1 cellular context compared by ENCODE assay signal in genomic region chr12:6092784-6093722, GRCh38.
A peak's percentile ranks its signal among the peaks of the same experiment; 100 is the strongest.
TF ChIP-seq lines count a peak whose summit lies in the region.

No MANE protein-coding gene starts in this region.

TF ChIP-seq in IMR-90, 13 proteins besides CTCF, POLR2A, EP300 and RAD21:
- TF ChIP-seq RCOR1 (IDR thresholded peaks at IDR 0.05; ENCODE audit: insufficient replicate concordance, low read length) (peak; percentile 65), CHD1 (IDR thresholded peaks at IDR 0.05; ENCODE audit: low read depth, low read length) (no peak), FOS (IDR thresholded peaks at IDR 0.05; ENCODE audit: low read depth, low read length) (peak; percentile 73), RFX5 (IDR thresholded peaks at IDR 0.05; ENCODE audit: low read depth, low read length) (no peak), MXI1 (IDR thresholded peaks at IDR 0.05; ENCODE audit: borderline replicate concordance, low read depth, low read length) (no peak), NFE2L2 (IDR thresholded peaks at IDR 0.05; ENCODE audit: low read depth, low read length) (no peak), SMC3 (IDR thresholded peaks at IDR 0.05; ENCODE audit: low read depth, low read length) (no peak), CEBPB (IDR thresholded peaks at IDR 0.05; ENCODE audit: low read depth, low read length) (no peak), USF2 (IDR thresholded peaks at IDR 0.05; ENCODE audit: low read depth, low read length) (no peak), MAFK (IDR thresholded peaks at IDR 0.05; ENCODE audit: low read depth, low read length) (no peak), MAZ (IDR thresholded peaks at IDR 0.05; ENCODE audit: borderline replicate concordance, low read depth, low read length) (no peak), ELK1 (IDR thresholded peaks at IDR 0.05; ENCODE audit: borderline replicate concordance, low read depth, low read length) (no peak), BHLHE40 (IDR thresholded peaks at IDR 0.05; ENCODE audit: low read depth, low read length) (peak; percentile 55; the same call in 1 of the 2 replicates)
